ENCODE assay signal across 8 cellular contexts in the genomic region with DNA sequence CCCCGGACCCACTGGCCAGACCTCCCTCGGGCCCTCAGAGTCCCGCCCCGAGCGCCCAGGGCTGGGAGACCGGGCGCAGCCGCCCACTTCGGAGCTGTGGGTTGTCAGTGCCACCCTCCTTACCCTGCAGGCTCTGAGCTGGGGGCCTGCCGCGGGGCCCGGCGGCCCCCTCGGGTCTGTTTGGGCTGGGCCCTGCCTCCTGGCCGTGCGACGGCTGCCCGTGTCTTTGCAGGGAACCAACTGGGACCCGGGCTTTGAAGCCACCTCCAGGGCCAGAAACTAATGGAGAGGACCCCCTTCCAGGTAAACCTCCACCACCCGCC. TPM values are rescaled to one million over a fixed set of nuclear protein-coding genes. Genes with fewer than 3 reads are reported as not detected.
A peak's percentile ranks its signal among the peaks of the same experiment; 100 is the strongest.
DNase-seq lines count a peak whose midpoint lies in the region; ATAC-seq and TF ChIP-seq lines count a peak whose summit lies in the region.

No MANE protein-coding gene starts in this region.

- peak overlapping the region in 2 of 5 donors; percentile 27 to 55 for H3K9ac ChIP-seq in subcutaneous abdominal adipose tissue (ENCODE audit: low read length in 5 of 5)

- H3K9me3 Mint-ChIP-seq in activated CD4-positive, alpha-beta T cell treated with anti-CD3 and anti-CD28 coated beads, Interleukin-2, amount 10 ng/mL, durations not matched to agents 24 days and 14 days: no peaks in the 10 kb centered on the region

- TF ChIP-seq CTCF in WERI-Rb-1 (IDR thresholded peaks at IDR 0.05; ENCODE audit: low read depth, low read length): no peak

- no peak for ATAC-seq in HG02870 (IDR thresholded peaks at IDR 0.05; ENCODE audit: unreplicated experiment)

- H3K27me3 ChIP-seq in WERI-Rb-1 (ENCODE audit: insufficient read depth, low read depth, severe bottlenecking) (no peaks in the 10 kb centered on the region), iPS DF 6.9 (ENCODE audit: control insufficient read depth, insufficient read depth, low read length) (no peaks in the 10 kb centered on the region), subcutaneous abdominal adipose tissue (ENCODE audit: control insufficient read depth in 5 of 5, insufficient read depth in 4 of 5, low read length in 5 of 5) (no peaks in the 10 kb centered on the region)

- H3K36me3 Mint-ChIP-seq in activated CD4-positive, alpha-beta T cell treated with anti-CD3 and anti-CD28 coated beads, Interleukin-2, amount 10 ng/mL, durations not matched to agents 24 days and 14 days (ENCODE audit: low read depth): peaks cover 20% of the 10 kb centered on the region

- no peaks in the 10 kb centered on the region for H3K9me3 ChIP-seq in WERI-Rb-1 (ENCODE audit: severe bottlenecking)
- no peaks in the 10 kb centered on the region for H3K9me3 ChIP-seq in iPS DF 6.9 (ENCODE audit: control insufficient read depth, insufficient read depth, low read length)
- H3K9me3 ChIP-seq in subcutaneous abdominal adipose tissue (ENCODE audit: control insufficient read depth in 5 of 5, low read length in 5 of 5): peaks cover 0 to 3% (median 0%) of the 10 kb centered on the region in 5 donors

- WGBS in iPS DF 6.9 (ENCODE audit: insufficient coverage, insufficient read length): no CpG with 5 or more reads among the region's 20 CpGs

- H3K4me1 ChIP-seq in iPS DF 6.9 (ENCODE audit: control insufficient read depth, insufficient read depth, low read length): peaks cover 9% of the 10 kb centered on the region; the same call in 1 of the 2 replicates
- H3K4me1 ChIP-seq in subcutaneous abdominal adipose tissue (ENCODE audit: control insufficient read depth in 5 of 5, insufficient read depth in 5 of 5, low read length in 5 of 5): peaks cover 0 to 23% (median 15%) of the 10 kb centered on the region in 5 donors

- H3K4me3 Mint-ChIP-seq in activated CD4-positive, alpha-beta T cell treated with anti-CD3 and anti-CD28 coated beads, Interleukin-2, amount 10 ng/mL, durations not matched to agents 24 days and 14 days: peak overlapping the region; percentile 89

- H3K27ac ChIP-seq in WERI-Rb-1 (peak overlapping the region; percentile 91), iPS DF 6.9 (ENCODE audit: low read length) (no peak overlapping the region), subcutaneous abdominal adipose tissue (ENCODE audit: low read depth, low read length) (no peak overlapping the region)

- H3K27ac Mint-ChIP-seq in activated CD4-positive, alpha-beta T cell treated with anti-CD3 and anti-CD28 coated beads, Interleukin-2, amount 10 ng/mL, durations not matched to agents 24 days and 14 days: no peak overlapping the region

- H3K27me3 Mint-ChIP-seq in activated CD4-positive, alpha-beta T cell treated with anti-CD3 and anti-CD28 coated beads, Interleukin-2, amount 10 ng/mL, durations not matched to agents 24 days and 14 days: no peaks in the 10 kb centered on the region

- DNase-seq in activated CD4-positive, alpha-beta T cell treated with anti-CD3 and anti-CD28 coated beads, Interleukin-2, amount 10 ng/mL, durations not matched to agents 24 days and 14 days: no peak
- no peak for DNase-seq in activated CD4-positive, alpha-beta T cell treated with anti-CD3 and anti-CD28 coated beads for 4 hours
- DNase-seq in WERI-Rb-1 (no peak), iPS DF 6.9 (ENCODE audit: low read depth, low spot score) (no peak), NCI-H146 (lab: John Stamatoyannopoulos, UW) (no peak), NCI-H526 (lab: John Stamatoyannopoulos, UW) (no peak)

- H3K4me1 Mint-ChIP-seq in activated CD4-positive, alpha-beta T cell treated with anti-CD3 and anti-CD28 coated beads, Interleukin-2, amount 10 ng/mL, durations not matched to agents 24 days and 14 days: peaks cover 4% of the 10 kb centered on the region

- peaks cover 67% of the 10 kb centered on the region for H3K36me3 ChIP-seq in WERI-Rb-1
- H3K36me3 ChIP-seq in iPS DF 6.9 (ENCODE audit: control insufficient read depth, insufficient read depth, low read length): peaks cover 26% of the 10 kb centered on the region
- H3K36me3 ChIP-seq in subcutaneous abdominal adipose tissue (ENCODE audit: control insufficient read depth in 5 of 5, insufficient read depth in 5 of 5, low read length in 5 of 5): peaks cover 0 to 18% (median 13%) of the 10 kb centered on the region in 5 donors

- H3K4me3 ChIP-seq in WERI-Rb-1 (ENCODE audit: low read depth, low read length) (peak overlapping the region; percentile 65), iPS DF 6.9 (ENCODE audit: low read length) (peak overlapping the region; percentile 82), subcutaneous abdominal adipose tissue (ENCODE audit: low read depth in 1 of 5, low read length in 5 of 5) (peak overlapping the region in 4 of 5 donors; percentile 47 to 84 (median 80))

- intact Hi-C loops in activated CD4-positive, alpha-beta T cell treated with anti-CD3 and anti-CD28 coated beads, Interleukin-2, amount 10 ng/mL, durations not matched to agents 24 days and 14 days (cut with micrococcal nuclease): loop anchor here (1.0 kb wide), 1 partner anchor 15 kb away; a partner anchor contains a TSS

RNA-seq across cellular contexts. Expression of a gene that starts 0.4 kb away (rescaled TPM):
- total RNA-seq in activated CD4-positive, alpha-beta T cell treated with anti-CD3 and anti-CD28 coated beads, Interleukin-2, amount 10 ng/mL, durations not matched to agents 24 days and 14 days: 40.7 and 41.7 TPM in 2 replicates

RNA-seq across cellular contexts. Expression of a gene that starts 10.7 kb away (rescaled TPM):
- total RNA-seq in activated CD4-positive, alpha-beta T cell treated with anti-CD3 and anti-CD28 coated beads, Interleukin-2, amount 10 ng/mL, durations not matched to agents 24 days and 14 days: not detected in 2 replicates

RNA-seq across cellular contexts. Expression of a gene that starts 14.6 kb away (rescaled TPM):
- total RNA-seq in activated CD4-positive, alpha-beta T cell treated with anti-CD3 and anti-CD28 coated beads, Interleukin-2, amount 10 ng/mL, durations not matched to agents 24 days and 14 days: 16.6 and 20.9 TPM in 2 replicates

RNA-seq across cellular contexts. Expression of a gene that starts 31.1 kb away (rescaled TPM):
- total RNA-seq in activated CD4-positive, alpha-beta T cell treated with anti-CD3 and anti-CD28 coated beads, Interleukin-2, amount 10 ng/mL, durations not matched to agents 24 days and 14 days: 44.7 and 45.7 TPM in 2 replicates

RNA-seq across cellular contexts. Expression of a gene that starts 53.4 kb away (rescaled TPM):
- 105 and 122 TPM in 2 replicates for total RNA-seq in activated CD4-positive, alpha-beta T cell treated with anti-CD3 and anti-CD28 coated beads, Interleukin-2, amount 10 ng/mL, durations not matched to agents 24 days and 14 days
